In the genomic region with DNA sequence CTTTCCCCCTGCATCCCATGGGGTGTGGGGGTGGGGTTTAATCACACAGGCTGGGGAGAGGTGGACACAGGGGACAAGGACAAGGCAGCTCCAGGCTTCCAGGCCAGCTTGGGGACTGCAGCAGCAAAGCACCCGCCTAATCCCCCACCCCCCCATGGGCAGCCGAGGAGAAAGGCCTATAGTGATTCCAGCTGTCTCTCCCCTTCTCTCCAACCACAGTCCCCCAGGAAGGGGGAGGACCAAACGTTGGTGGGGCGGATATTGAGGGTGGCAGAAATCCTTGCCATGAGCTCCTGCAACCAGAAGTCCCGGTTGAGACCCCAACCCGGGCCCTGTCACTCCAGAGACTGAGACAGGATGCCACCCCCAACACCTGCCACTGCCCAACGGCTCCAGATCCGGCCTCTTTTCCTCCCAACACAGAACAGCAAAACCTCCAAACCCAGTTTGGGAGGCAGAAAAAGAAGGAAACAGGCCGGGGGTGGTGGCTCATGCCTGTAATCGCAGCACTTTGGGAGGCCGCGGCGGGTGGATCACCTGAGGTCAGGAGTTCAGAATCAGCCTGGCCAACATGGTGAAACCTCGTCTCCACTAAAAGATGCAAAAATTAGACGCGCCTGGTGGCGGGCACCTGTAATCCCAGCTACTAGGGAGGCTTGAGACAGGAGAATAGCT, we compare ENCODE assay signal across 8 cellular contexts. TPM values are rescaled to one million over a fixed set of nuclear protein-coding genes. Genes with fewer than 3 reads are reported as not detected.
DNase-seq lines count a peak whose midpoint lies in the region; ATAC-seq and TF ChIP-seq lines count a peak whose summit lies in the region.

No MANE protein-coding gene starts in this region.

- H3K27ac Mint-ChIP-seq in CD4-positive, alpha-beta memory T cell: no peak overlapping the region

- no peaks in the 10 kb centered on the region for H3K27me3 ChIP-seq in CD4-positive, alpha-beta memory T cell (ENCODE audit: insufficient read depth, low read length)
- H3K27me3 ChIP-seq in SJSA1 (replicated peaks): no peaks in the 10 kb centered on the region

- peaks cover 24 to 51% (median 36%) of the 10 kb centered on the region in 4 donors for H3K4me1 Mint-ChIP-seq in CD4-positive, alpha-beta memory T cell

- TF ChIP-seq CTCF in fibroblast of villous mesenchyme (IDR thresholded peaks at IDR 0.05; ENCODE audit: insufficient read depth, low read depth, low read length) (no peak), GM10266 (IDR thresholded peaks at IDR 0.05; ENCODE audit: control insufficient read depth, insufficient read depth, low read depth, missing control alignments) (no peak)

- no peak for DNase-seq in CD4-positive, alpha-beta memory T cell
- DNase-seq in SJSA1 (ENCODE audit: low read depth in 1 of 2, low spot score in 2 of 2): no peak
- no peak for DNase-seq in fibroblast of villous mesenchyme (ENCODE audit: low read depth)
- DNase-seq in posterior vena cava (ENCODE audit: low spot score): peak; percentile 76
- no peak for DNase-seq in putamen (ENCODE audit: low spot score)
- no peak for DNase-seq in GM10266 (ENCODE audit: extremely low spot score)
- DNase-seq in sciatic nerve (ENCODE audit: low spot score): no peak

- H3K27ac ChIP-seq in CD4-positive, alpha-beta memory T cell (ENCODE audit: low read depth, low read length): no peak overlapping the region
- H3K27ac ChIP-seq in SJSA1: 0 out of 2 replicates have a peak overlapping the region, but pooled peaks have one; percentile 16

- peak overlapping the region in 1 of 2 donors; percentile 49 for H3K4me3 ChIP-seq in CD4-positive, alpha-beta memory T cell (ENCODE audit: low read length in 2 of 2)
- H3K4me3 ChIP-seq in SJSA1 (peak overlapping the region; percentile 66), fibroblast of villous mesenchyme (ENCODE audit: low read depth, low read length) (peak overlapping the region; percentile 87)

- peaks cover 1 to 2% of the 10 kb centered on the region in 2 donors for H3K27me3 Mint-ChIP-seq in CD4-positive, alpha-beta memory T cell

- ATAC-seq in HG03280 (IDR thresholded peaks at IDR 0.05; ENCODE audit: unreplicated experiment): no peak
- ATAC-seq in sciatic nerve: no peak

- H3K36me3 ChIP-seq in CD4-positive, alpha-beta memory T cell (ENCODE audit: insufficient read depth, low read length): no peaks in the 10 kb centered on the region
- H3K36me3 ChIP-seq in SJSA1: peaks cover 56% of the 10 kb centered on the region

- H3K4me1 ChIP-seq in CD4-positive, alpha-beta memory T cell (ENCODE audit: insufficient read depth, low read length): peaks cover 67% of the 10 kb centered on the region
- H3K4me1 ChIP-seq in SJSA1 (replicated peaks): peaks cover 56% of the 10 kb centered on the region

- no peaks in the 10 kb centered on the region for H3K36me3 Mint-ChIP-seq in CD4-positive, alpha-beta memory T cell

- peak overlapping the region; percentile 55 to 83 (median 79) for H3K4me3 Mint-ChIP-seq in CD4-positive, alpha-beta memory T cell

- POLR2A ChIA-PET in CD4-positive, alpha-beta memory T cell (lab: Charles Lee; ENCODE audit: partially characterized antibody): interaction anchor here (0.6 to 1.0 kb wide), 4 partner anchors 9 to 74 kb away, joined by 3 to 4 read pairs (median 3); no protein-coding TSS in a partner anchor

- intact Hi-C loops in CD4-positive, alpha-beta memory T cell (cut with micrococcal nuclease): loop anchor here (2.0 kb wide), 1 partner anchor 15 kb away; no protein-coding TSS in a partner anchor
- intact Hi-C loops in posterior vena cava (cut with DNase I): no loop called here
- intact Hi-C loops in sciatic nerve (cut with DNase I): no loop called here

- no peaks in the 10 kb centered on the region for H3K9me3 Mint-ChIP-seq in CD4-positive, alpha-beta memory T cell

- CTCF ChIA-PET in CD4-positive, alpha-beta memory T cell (lab: Charles Lee; ENCODE audit: partially characterized antibody): interaction anchor here (0.7 to 1.7 kb wide), 9 partner anchors 10 to 225 kb away, joined by 3 to 8 read pairs (median 3); no protein-coding TSS in a partner anchor

- no peaks in the 10 kb centered on the region for H3K9me3 ChIP-seq in CD4-positive, alpha-beta memory T cell (ENCODE audit: control insufficient read depth in 1 of 2, low read length in 2 of 2)
- H3K9me3 ChIP-seq in SJSA1 (replicated peaks): no peaks in the 10 kb centered on the region

RNA-seq across cellular contexts. Expression of a gene that starts 1.7 kb away (rescaled TPM):
- total RNA-seq in CD4-positive, alpha-beta memory T cell: not detected
- polyA plus RNA-seq in CD4-positive, alpha-beta memory T cell: not detected
- 44.0 and 51.0 TPM in 2 replicates for total RNA-seq in SJSA1 (2014; rRNA removed; shearing (Covaris generic))
- total RNA-seq in fibroblast of villous mesenchyme (47.0 and 104 TPM in 2 replicates), posterior vena cava (10 to 100 TPM in 1 of 2 donors, 1 to 10 TPM in 1; 7.8 to 15.4 TPM), sciatic nerve (31.3 TPM)

RNA-seq across cellular contexts. Expression of a gene that starts 58.3 kb away (rescaled TPM):
- 10 to 100 TPM; 13.1 to 16.7 TPM for total RNA-seq in CD4-positive, alpha-beta memory T cell
- 10 to 100 TPM in 1 of 2 donors, 1 to 10 TPM in 1; 7.6 to 11.2 TPM for polyA plus RNA-seq in CD4-positive, alpha-beta memory T cell
- 3.8 and 10.7 TPM in 2 replicates for total RNA-seq in SJSA1 (2014; rRNA removed; shearing (Covaris generic))
- total RNA-seq in fibroblast of villous mesenchyme (9.9 and 11.6 TPM in 2 replicates), posterior vena cava (1 to 10 TPM; 4.7 to 5.5 TPM), sciatic nerve (4.6 TPM)

Comparison
In these comparisons a context has a peak if more than half of its experiments do, and no peak if none do; other contexts are left out.
1. RNA of a gene that starts 1.7 kb away (total RNA-seq): 47.0 to 104 TPM in fibroblast of villous mesenchyme, 44.0 to 51.0 TPM in SJSA1, 31.3 TPM in sciatic nerve (single experiment) and 7.8 to 15.4 TPM in posterior vena cava; not detected in CD4-positive, alpha-beta memory T cell; every median in the first group is over 4 times any median in the second.